ENCODE assay signal across 9 cellular contexts in genomic region chr3:138173769-138174420, GRCh38. TPM values are rescaled to one million over a fixed set of nuclear protein-coding genes. Genes with fewer than 3 reads are reported as not detected.
DNase-seq lines count a peak whose midpoint lies in the region; TF ChIP-seq lines count a peak whose summit lies in the region.
"Had no signal": no experiment of that assay in that cellular context is flagged by ENCODE, and none has a peak within 500 bp of the region (broad histone marks: within the 10 kb centered on the region; RNA-seq: fewer than 3 reads in every experiment).

No MANE protein-coding gene starts in this region.

- no peaks in the 10 kb centered on the region for H3K9me3 ChIP-seq in sigmoid colon

- peak overlapping the region; percentile 79 to 89 (median 84) for H3K27ac ChIP-seq in sigmoid colon

- DNase-seq in NCI-H82 (lab: John Stamatoyannopoulos, UW) (peak; percentile 56), NCI-H82 treated with DMSO at 0.1 percent for 48 hours (lab: John Stamatoyannopoulos, UW; ENCODE audit: unreplicated experiment) (no peak), SK-N-DZ (ENCODE audit: low spot score) (peak; percentile 29), fibroblast of the aortic adventitia (ENCODE audit: low read depth) (peak; percentile 12), sigmoid colon (no peak), HCEC 1CT (no peak), posterior cingulate gyrus (no peak)
- no peak for DNase-seq in activated CD4-positive, CD25-positive, alpha-beta regulatory T cell treated with anti-CD3 and anti-CD28 coated beads, Interleukin-2, amount 50 U/mL, for 72 hours

- intact Hi-C loops in sigmoid colon (cut with DNase I) (loop anchor here (2.0 to 5.0 kb wide), 2 partner anchors 15 to 57 kb away; partner anchors contain the start of gene DZIP1L), posterior cingulate gyrus (cut with DNase I) (no loop called here)

- TF ChIP-seq CTCF in fibroblast of the aortic adventitia (IDR thresholded peaks at IDR 0.05; ENCODE audit: insufficient read depth, low read length) (no peak), sigmoid colon (IDR thresholded peaks at IDR 0.05) (no peak)

- H3K36me3 ChIP-seq in sigmoid colon: peaks cover 3 to 30% (median 7%) of the 10 kb centered on the region in 4 donors

- peaks cover 0 to 28% (median 14%) of the 10 kb centered on the region in 4 donors for H3K4me1 ChIP-seq in sigmoid colon

- WGBS in sigmoid colon, 2 donors: 57 to 65% methylated on average over 13 of the region's 13 CpGs

- peak overlapping the region; percentile 73 for H3K4me3 ChIP-seq in fibroblast of the aortic adventitia (ENCODE audit: low read depth, low read length)
- H3K4me3 ChIP-seq in sigmoid colon: peak overlapping the region; percentile 76 to 84 (median 80)

- H3K27me3 ChIP-seq in sigmoid colon: no peaks in the 10 kb centered on the region

- TF ChIP-seq POLR2A in sigmoid colon (IDR thresholded peaks at IDR 0.05): no peak

- no peak for TF ChIP-seq EP300 in sigmoid colon (IDR thresholded peaks at IDR 0.05)

RNA-seq across cellular contexts. Expression of gene DBR1, which starts 0.8 kb away (rescaled TPM):
- 35.6 and 37.9 TPM in 2 replicates for polyA plus RNA-seq in SK-N-DZ (2014; cell fraction: cytosol; rRNA removed)
- 9.8 and 12.4 TPM in 2 replicates for polyA plus RNA-seq in SK-N-DZ (2014; cell fraction: nucleus; rRNA removed)
- total RNA-seq in fibroblast of the aortic adventitia (ENCODE audit: low replicate concordance) (17.5 and 26.6 TPM in 2 replicates), sigmoid colon (10 to 100 TPM in 2 of 4 donors, 1 to 10 TPM in 2; 9.6 to 15.1 (median 11.1) TPM)
- polyA plus RNA-seq in sigmoid colon: 1 to 10 TPM; 6.6 to 7.6 (median 6.9) TPM

RNA-seq across cellular contexts. Expression of gene ARMC8, which starts 13.2 kb away (rescaled TPM):
- 31.7 and 33.8 TPM in 2 replicates for polyA plus RNA-seq in SK-N-DZ (2014; cell fraction: cytosol; rRNA removed)
- 40.3 and 42.4 TPM in 2 replicates for polyA plus RNA-seq in SK-N-DZ (2014; cell fraction: nucleus; rRNA removed)
- total RNA-seq in fibroblast of the aortic adventitia (ENCODE audit: low replicate concordance) (44.0 and 49.8 TPM in 2 replicates), sigmoid colon (10 to 100 TPM; 67.6 to 75.0 (median 69.0) TPM)
- 10 to 100 TPM; 12.0 to 25.7 (median 16.1) TPM for polyA plus RNA-seq in sigmoid colon

RNA-seq across cellular contexts. Expression of gene A4GNT, which starts 41.7 kb away (rescaled TPM):
- not detected in 2 replicates for polyA plus RNA-seq in SK-N-DZ (2014; cell fraction: cytosol; rRNA removed)
- polyA plus RNA-seq in SK-N-DZ (2014; cell fraction: nucleus; rRNA removed): not detected in 2 replicates
- total RNA-seq in fibroblast of the aortic adventitia (ENCODE audit: low replicate concordance) (not detected in 2 replicates), sigmoid colon (not detected)
- polyA plus RNA-seq in sigmoid colon: not detected
- total RNA-seq: Daoy had no signal

RNA-seq across cellular contexts. Expression of gene DZIP1L, which starts 58.5 kb away (rescaled TPM):
- 13.0 and 19.9 TPM in 2 replicates for polyA plus RNA-seq in SK-N-DZ (2014; cell fraction: cytosol; rRNA removed)
- polyA plus RNA-seq in SK-N-DZ (2014; cell fraction: nucleus; rRNA removed): 24.2 and 24.4 TPM in 2 replicates
- total RNA-seq in fibroblast of the aortic adventitia (ENCODE audit: low replicate concordance) (28.3 and 38.2 TPM in 2 replicates), sigmoid colon (10 to 100 TPM; 11.2 to 33.0 (median 23.7) TPM)
- 1 to 10 TPM in 2 of 3 donors, not detected in 1; 1.2 to 1.7 TPM for polyA plus RNA-seq in sigmoid colon

Comparison
In these comparisons a context has a peak if more than half of its experiments do, and no peak if none do; other contexts are left out.
1. DNase-seq: peak in NCI-H82 (single experiment), SK-N-DZ (single experiment) and fibroblast of the aortic adventitia (single experiment); none in NCI-H82 treated with DMSO at 0.1 percent for 48 hours (single experiment), sigmoid colon (single experiment), HCEC 1CT (single experiment), posterior cingulate gyrus (0 of 10) and activated CD4-positive, CD25-positive, alpha-beta regulatory T cell treated with anti-CD3 and anti-CD28 coated beads, Interleukin-2, amount 50 U/mL, for 72 hours (single experiment).